Comparison of ENCODE assay signal across 17 cellular contexts in genomic region chr16:17230932-17231581, GRCh38.
"Had no signal": no experiment of that assay in that cellular context is flagged by ENCODE, and none has a peak within 500 bp of the region (broad histone marks: within the 10 kb centered on the region; RNA-seq: fewer than 3 reads in every experiment).

No MANE protein-coding gene starts in this region.

- H3K9me3 Mint-ChIP-seq: activated CD8-positive, alpha-beta T cell treated with anti-CD3 and anti-CD28 coated beads for 36 hours; activated naive CD8-positive, alpha-beta T cell treated with anti-CD3 and anti-CD28 coated beads, Interleukin-2, amount 50 U/mL, for 24 hours; dendritic cell treated with granulocyte-macrophage colony-stimulating factor and Interleukin-4, amounts not matched to agents 40 ng/mL and 50 ng/mL, for 4 days; memory B cell had no signal

- H3K27ac Mint-ChIP-seq: activated CD8-positive, alpha-beta T cell treated with anti-CD3 and anti-CD28 coated beads for 36 hours; activated naive CD8-positive, alpha-beta T cell treated with anti-CD3 and anti-CD28 coated beads, Interleukin-2, amount 50 U/mL, for 24 hours; activated T-cell treated with anti-CD3 and anti-CD28 coated beads, Interleukin-2, amount 50 U/mL, for 72 hours; dendritic cell treated with granulocyte-macrophage colony-stimulating factor and Interleukin-4, amounts not matched to agents 40 ng/mL and 50 ng/mL, for 4 days; memory B cell had no signal

- H3K27me3 Mint-ChIP-seq: activated CD8-positive, alpha-beta T cell treated with anti-CD3 and anti-CD28 coated beads for 36 hours; activated naive CD8-positive, alpha-beta T cell treated with anti-CD3 and anti-CD28 coated beads, Interleukin-2, amount 50 U/mL, for 24 hours; dendritic cell treated with granulocyte-macrophage colony-stimulating factor and Interleukin-4, amounts not matched to agents 40 ng/mL and 50 ng/mL, for 4 days; memory B cell; naive thymus-derived CD4-positive, alpha-beta T cell had no signal

- H3K4me3 Mint-ChIP-seq: activated CD8-positive, alpha-beta T cell treated with anti-CD3 and anti-CD28 coated beads for 36 hours; activated naive CD8-positive, alpha-beta T cell treated with anti-CD3 and anti-CD28 coated beads, Interleukin-2, amount 50 U/mL, for 24 hours; activated T-cell treated with anti-CD3 and anti-CD28 coated beads, Interleukin-2, amount 50 U/mL, for 72 hours; dendritic cell treated with granulocyte-macrophage colony-stimulating factor and Interleukin-4, amounts not matched to agents 40 ng/mL and 50 ng/mL, for 4 days; memory B cell; naive thymus-derived CD4-positive, alpha-beta T cell had no signal

- DNase-seq: activated CD4-positive, CD25-positive, alpha-beta regulatory T cell; activated CD8-positive, alpha-beta memory T cell treated with anti-CD3 and anti-CD28 coated beads, Interleukin-2, amount 50 U/mL, for 48 hours; activated CD8-positive, alpha-beta T cell treated with anti-CD3 and anti-CD28 coated beads for 36 hours; activated gamma-delta T cell treated with Interleukin-2 at 50 U/mL for 16 hours; activated naive CD8-positive, alpha-beta T cell treated with anti-CD3 and anti-CD28 coated beads, Interleukin-2, amount 50 U/mL, for 24 hours; activated T-cell treated with anti-CD3 and anti-CD28 coated beads, Interleukin-2, amount 50 U/mL, for 72 hours; aorta; foreskin melanocyte; kidney glomerular epithelial cell; left ventricle myocardium superior; mucosa of descending colon; naive thymus-derived CD4-positive, alpha-beta T cell; pancreas; sigmoid colon; spleen had no signal

- ATAC-seq: activated CD8-positive, alpha-beta T cell treated with anti-CD3 and anti-CD28 coated beads for 36 hours; activated naive CD8-positive, alpha-beta T cell treated with anti-CD3 and anti-CD28 coated beads, Interleukin-2, amount 50 U/mL, for 24 hours; activated T-cell treated with anti-CD3 and anti-CD28 coated beads, Interleukin-2, amount 50 U/mL, for 72 hours; left ventricle myocardium superior; mucosa of descending colon; naive thymus-derived CD4-positive, alpha-beta T cell; pancreas had no signal
